In genomic region chr4:38856524-38857337, GRCh38 we compare ENCODE assay signal across 8 cellular contexts. TPM values are rescaled to one million over a fixed set of nuclear protein-coding genes. Genes with fewer than 3 reads are reported as not detected.
DNase-seq lines count a peak whose midpoint lies in the region; ATAC-seq and TF ChIP-seq lines count a peak whose summit lies in the region.

Gene TLR6 (minus strand): TSS chr4:38856817. CDS start chr4:38829473, 27,344 bp downstream.

- H3K9me3 ChIP-seq in DOHH2 (ENCODE audit: control insufficient read depth, insufficient read depth, low read length) (no peaks in the 10 kb centered on the region), liver (ENCODE audit: control insufficient read depth in 4 of 4, low read length in 3 of 4) (no peaks in the 10 kb centered on the region)

- H3K9me3 Mint-ChIP-seq in WTC11: peaks cover 4% of the 10 kb centered on the region; the same call in 1 of the 2 replicates

- H3K27ac ChIP-seq in DOHH2 (ENCODE audit: low read depth, low read length): peak within 1 kb of the TSS; percentile 87
- H3K27ac ChIP-seq in cingulate gyrus (ENCODE audit: low read depth, low read length): peak within 1 kb of the TSS; percentile 51
- H3K27ac ChIP-seq in liver (ENCODE audit: low read depth in 1 of 2, low read length in 2 of 2): peak within 1 kb of the TSS; percentile 36 to 37

- H3K27me3 Mint-ChIP-seq in WTC11 (ENCODE audit: low read depth): no peaks in the 10 kb centered on the region

- peak; percentile 84 for TF ChIP-seq CTCF in DOHH2 (IDR thresholded peaks at IDR 0.05; ENCODE audit: low read depth, low read length, poor library complexity, severe bottlenecking)
- peak; percentile 39; the same call in 1 of the 2 replicates for TF ChIP-seq CTCF in WTC11 (IDR thresholded peaks at IDR 0.05)
- peak; percentile 83 for TF ChIP-seq CTCF in liver (IDR thresholded peaks at IDR 0.05; ENCODE audit: low read depth, low read length, missing input control)

- no peaks in the 10 kb centered on the region for H3K36me3 ChIP-seq in DOHH2 (ENCODE audit: control insufficient read depth, low read length)
- no peaks in the 10 kb centered on the region for H3K36me3 ChIP-seq in H7 (replicated peaks; ENCODE audit: control insufficient read depth, insufficient read depth, low read length)
- H3K36me3 ChIP-seq in liver (ENCODE audit: control insufficient read depth in 4 of 4, insufficient read depth in 3 of 4, low read depth in 1 of 4, low read length in 3 of 4): no peaks in the 10 kb centered on the region

- peak within 1 kb of the TSS; percentile 9 to 82 for H3K9ac ChIP-seq in liver (ENCODE audit: low read depth in 1 of 2, low read length in 2 of 2)

- TF ChIP-seq RAD21 in liver (IDR thresholded peaks at IDR 0.05): peak; percentile 76 to 79

- no peak within 1 kb of the TSS for H3K4me3 Mint-ChIP-seq in WTC11

- no peaks in the 10 kb centered on the region for H3K9me2 ChIP-seq in DOHH2 (replicated peaks; ENCODE audit: control insufficient read depth, low read length)

- CTCF ChIA-PET in WTC11 (lab: Charles Lee): interaction anchor here (1.7 to 1.8 kb wide), 2 partner anchors 14 to 97 kb away, joined by 5 to 12 read pairs; no protein-coding TSS in a partner anchor

- H3K27ac Mint-ChIP-seq in WTC11: peak within 1 kb of the TSS; percentile 47

- H3K4me1 ChIP-seq in DOHH2 (ENCODE audit: control insufficient read depth, low read length) (peaks cover 57% of the 10 kb centered on the region), liver (ENCODE audit: control insufficient read depth in 4 of 4, insufficient read depth in 4 of 4, low read length in 3 of 4) (no peaks in the 10 kb centered on the region)

- peak; percentile 35; the same call in 1 of the 2 replicates for ATAC-seq in WTC11

- DNase-seq in H7 (peak; percentile 50), NCI-H1417 (lab: John Stamatoyannopoulos, UW) (peak; percentile 26 to 73 (median 66)), WTC11 (ENCODE audit: low spot score) (peak; percentile 40), GOT3 (lab: John Stamatoyannopoulos, UW) (no peak)
- peak; percentile 9 to 39 for DNase-seq in stimulated activated CD8-positive, alpha-beta memory T cell treated with anti-CD3 and anti-CD28 coated beads, Interleukin-15, amount 100 ng/mL, for 48 hours (ENCODE audit: low read depth in 2 of 2)

- H3K27me3 ChIP-seq in DOHH2 (ENCODE audit: control insufficient read depth, low read length) (no peaks in the 10 kb centered on the region), H7 (ENCODE audit: control insufficient read depth, insufficient read depth, low read length) (no peaks in the 10 kb centered on the region), liver (ENCODE audit: control insufficient read depth in 4 of 4, insufficient read depth in 4 of 4, low read length in 3 of 4) (no peaks in the 10 kb centered on the region)

- H3K4me1 Mint-ChIP-seq in WTC11: peaks cover 19% of the 10 kb centered on the region

- H3F3A ChIP-seq in DOHH2 (ENCODE audit: control insufficient read depth, insufficient read depth): peaks cover 19% of the 10 kb centered on the region

- H3K4me3 ChIP-seq in DOHH2 (ENCODE audit: low read length): peak within 1 kb of the TSS; percentile 75
- H3K4me3 ChIP-seq in H7 (ENCODE audit: insufficient read depth, low read depth, low read length): no peak within 1 kb of the TSS
- H3K4me3 ChIP-seq in liver (ENCODE audit: low read depth in 1 of 3, low read length in 3 of 3): peak within 1 kb of the TSS in 1 of 3 donors; percentile 28

- H3K36me3 Mint-ChIP-seq in WTC11: peaks cover 2% of the 10 kb centered on the region; the same call in 1 of the 2 replicates

- WGBS in liver: 17% methylated on average over 8 of the region's 8 CpGs

- H3K4me2 ChIP-seq in DOHH2 (ENCODE audit: low read length): peak within 1 kb of the TSS; percentile 80

- POLR2A ChIA-PET in WTC11 (lab: Charles Lee): no interaction called here

- H4K20me1 ChIP-seq in DOHH2 (ENCODE audit: control insufficient read depth, insufficient read depth, low read depth, low read length): no peaks in the 10 kb centered on the region

- H3K79me2 ChIP-seq in DOHH2 (ENCODE audit: control insufficient read depth, low read length): peaks cover 36% of the 10 kb centered on the region

TF ChIP-seq in WTC11, 78 proteins besides CTCF, POLR2A, EP300 and RAD21 (continues in another document):
- no peak for TF ChIP-seq NR3C1 (CRISPR knock-in tag; conservative IDR thresholded peaks at IDR 0.05; ENCODE audit: low read depth)
- TF ChIP-seq FOXP4 (CRISPR knock-in tag; IDR thresholded peaks at IDR 0.05): no peak
- no peak for TF ChIP-seq KAT7 (CRISPR knock-in tag; IDR thresholded peaks at IDR 0.05; ENCODE audit: borderline replicate concordance)
- TF ChIP-seq NFE2L1 (CRISPR knock-in tag; IDR thresholded peaks at IDR 0.05): no peak
- no peak for TF ChIP-seq STAT6 (CRISPR knock-in tag; conservative IDR thresholded peaks at IDR 0.05; ENCODE audit: low read depth)

TF ChIP-seq in liver, 16 proteins besides CTCF, POLR2A, EP300 and RAD21:
- TF ChIP-seq MAX (IDR thresholded peaks at IDR 0.05): peak; percentile 7
- TF ChIP-seq YY1 (IDR thresholded peaks at IDR 0.05): peak; percentile 13
- peak in 1 of 2 donors; percentile 8 for TF ChIP-seq RXRA (IDR thresholded peaks at IDR 0.05)
- no peak for TF ChIP-seq EGR1 (IDR thresholded peaks at IDR 0.05; ENCODE audit: low read depth in 2 of 2)
- TF ChIP-seq TAF1 (conservative IDR thresholded peaks at IDR 0.05): no peak
- peak; percentile 10 for TF ChIP-seq HNF4A (conservative IDR thresholded peaks at IDR 0.05)

RNA-seq across cellular contexts. Expression of gene TLR6, which starts in this region (rescaled TPM):
- total RNA-seq in H7 (2014; rRNA removed; shearing (Covaris generic)): under 0.01 TPM in 1 of 2 replicates, not detected in the other
- total RNA-seq in WTC11 (2021) (0.11 to 0.25 TPM (median 0.11 TPM) in 3 replicates), liver (1 to 10 TPM; 1.9 to 2.1 TPM)
- under 1 TPM; 0.26 to 0.66 TPM for polyA plus RNA-seq in liver

Comparison
In these comparisons a context has a peak if more than half of its experiments do, and no peak if none do; other contexts are left out.
1. Peak in DNase-seq in H7; RNA of the gene not detected or under 1 TPM.
2. Peak in DNase-seq and ATAC-seq in WTC11; RNA of the gene not detected or under 1 TPM.
3. H3K27ac ChIP-seq: peak in every context shown above with its lines; median percentile 87 in DOHH2; 51 in cingulate gyrus; 36 in liver.